14 cellular contexts compared by ENCODE assay signal in the genomic region with DNA sequence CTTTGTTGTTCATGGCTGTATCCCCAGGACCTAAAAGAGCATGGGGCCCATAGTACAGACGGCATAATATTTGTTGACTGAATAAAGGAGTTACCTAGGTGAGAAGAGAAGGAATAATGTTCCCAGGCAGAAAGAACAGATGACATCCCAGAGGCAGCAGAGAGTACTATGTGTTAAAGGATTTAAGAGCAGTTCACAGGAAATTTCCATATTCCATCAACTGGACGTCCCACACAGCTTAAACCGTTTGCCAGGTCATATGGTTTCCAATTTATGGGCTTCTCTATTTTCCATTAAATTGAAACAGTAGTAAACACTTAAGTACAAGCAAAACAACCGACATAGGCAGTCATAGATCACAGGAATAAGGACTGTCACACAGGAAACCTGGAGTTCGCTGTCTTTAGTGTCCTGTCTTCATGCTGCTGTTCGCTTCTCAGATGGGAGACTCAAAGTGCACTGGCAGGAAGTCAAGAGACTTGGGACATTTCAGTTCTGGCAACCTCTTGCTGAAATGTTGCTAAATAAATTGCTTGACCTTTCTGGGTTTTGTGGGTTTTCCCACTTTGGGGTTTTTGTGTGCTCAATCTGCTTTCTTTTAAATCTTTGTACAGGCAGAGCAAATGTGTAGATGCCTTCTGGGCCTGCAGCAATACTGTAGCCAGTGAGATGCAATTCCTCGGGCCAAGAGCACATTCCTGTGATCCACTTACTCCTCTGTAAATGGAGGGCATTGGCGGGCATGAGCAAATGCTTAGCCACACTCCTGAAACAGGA. TPM values are rescaled to one million over a fixed set of nuclear protein-coding genes. Genes with fewer than 3 reads are reported as not detected.
"Had no signal": no experiment of that assay in that cellular context is flagged by ENCODE, and none has a peak within 500 bp of the region (broad histone marks: within the 10 kb centered on the region; RNA-seq: fewer than 3 reads in every experiment).

No MANE protein-coding gene starts in this region.

- H3K4me1 ChIP-seq: suprapubic skin had no signal

- H3K4me1 Mint-ChIP-seq: activated naive CD8-positive, alpha-beta T cell treated with anti-CD3 and anti-CD28 coated beads, Interleukin-2, amount 10 ng/mL, durations not matched to agents 7 days and 5 days; natural killer cell had no signal

- H3K9me3 Mint-ChIP-seq: activated naive CD8-positive, alpha-beta T cell treated with anti-CD3 and anti-CD28 coated beads, Interleukin-2, amount 10 ng/mL, durations not matched to agents 7 days and 5 days; natural killer cell; type B pancreatic cell had no signal

- H3K4me3 Mint-ChIP-seq: activated naive CD8-positive, alpha-beta T cell treated with anti-CD3 and anti-CD28 coated beads, Interleukin-2, amount 10 ng/mL, durations not matched to agents 7 days and 5 days; natural killer cell; type B pancreatic cell had no signal

- H3K36me3 Mint-ChIP-seq: activated naive CD8-positive, alpha-beta T cell treated with anti-CD3 and anti-CD28 coated beads, Interleukin-2, amount 10 ng/mL, durations not matched to agents 7 days and 5 days; natural killer cell; type B pancreatic cell had no signal

- H3K27ac ChIP-seq: skin epidermis, suprapubic skin had no signal

- H3K27ac Mint-ChIP-seq: activated naive CD8-positive, alpha-beta T cell treated with anti-CD3 and anti-CD28 coated beads, Interleukin-2, amount 10 ng/mL, durations not matched to agents 7 days and 5 days; natural killer cell; type B pancreatic cell had no signal

- DNase-seq: activated CD4-positive, alpha-beta T cell treated with anti-CD3 and anti-CD28 coated beads, Interleukin-2, amount 50 U/mL, for 1 hour; activated CD8-positive, alpha-beta memory T cell treated with anti-CD3 and anti-CD28 coated beads for 24 hours; activated naive CD4-positive, alpha-beta T cell; activated naive CD8-positive, alpha-beta T cell treated with anti-CD3 and anti-CD28 coated beads, Interleukin-2, amount 10 ng/mL, durations not matched to agents 7 days and 5 days; cortex of kidney; effector CD8-positive, alpha-beta T cell; left colon; natural killer cell; stimulated activated CD4-positive, alpha-beta T cell treated with anti-CD3 and anti-CD28 coated beads, Interleukin-15, amount 100 ng/mL, for 24 hours; stimulated activated CD4-positive, alpha-beta T cell treated with anti-CD3 and anti-CD28 coated beads, Interleukin-4, amount 100 ng/mL, for 24 hours; stimulated activated naive CD4-positive, alpha-beta T cell treated with Interleukin-2 at 50 U/mL for 16 hours had no signal

- ATAC-seq: left colon, natural killer cell had no signal

- H3K9me3 ChIP-seq: suprapubic skin had no signal

- H3K4me3 ChIP-seq: skin epidermis, suprapubic skin had no signal

- H3K36me3 ChIP-seq: suprapubic skin had no signal

RNA-seq across cellular contexts. Expression of gene PIEZO2, which starts 5.8 kb away (rescaled TPM):
- total RNA-seq: activated naive CD8-positive, alpha-beta T cell treated with anti-CD3 and anti-CD28 coated beads, Interleukin-2, amount 10 ng/mL, durations not matched to agents 7 days and 5 days; natural killer cell had no signal
